Comparison of ENCODE assay signal across 7 cellular contexts in the genomic region with DNA sequence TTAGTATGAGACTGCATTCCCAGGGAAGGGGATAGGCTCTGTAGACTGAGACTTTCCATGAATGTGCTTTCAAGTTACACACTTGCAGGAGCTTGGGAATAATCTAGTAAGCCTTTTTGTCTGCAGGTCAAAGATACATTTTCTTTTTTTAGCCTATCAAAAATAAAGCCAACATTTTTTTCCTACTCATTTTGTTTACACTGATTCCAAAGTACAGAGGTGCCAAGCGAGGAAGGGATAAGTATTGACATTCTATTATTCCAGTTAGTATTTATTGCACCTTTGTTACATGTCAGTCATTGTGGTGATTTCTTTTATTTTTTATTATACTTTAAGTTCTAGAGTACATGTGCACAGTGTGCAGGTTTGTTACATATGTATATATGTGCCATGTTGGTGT.
"Had no signal": no experiment of that assay in that cellular context is flagged by ENCODE, and none has a peak within 500 bp of the region (broad histone marks: within the 10 kb centered on the region; RNA-seq: fewer than 3 reads in every experiment).

No MANE protein-coding gene starts in this region.

- FAIRE-seq: K562 had no signal

- H3K9ac ChIP-seq: GM23248 had no signal

- DNase-seq: GM23248, GOT3, H9, HCEC 1CT, IMR-90, KG1 had no signal

- H3K27ac ChIP-seq: GM23248 had no signal

- ATAC-seq: K562 had no signal

- H3K4me3 ChIP-seq: GM23248, K562 had no signal
